ENCODE assay signal across 9 cellular contexts in genomic region chr17:21427727-21428126, GRCh38. TPM values are rescaled to one million over a fixed set of nuclear protein-coding genes. Genes with fewer than 3 reads are reported as not detected.
"Had no signal": no experiment of that assay in that cellular context is flagged by ENCODE, and none has a peak within 500 bp of the region (broad histone marks: within the 10 kb centered on the region; RNA-seq: fewer than 3 reads in every experiment).

No MANE protein-coding gene starts in this region.

RNA-seq across cellular contexts. Expression of gene KCNJ12, which starts 51.6 kb away (rescaled TPM):
- total RNA-seq: activated CD4-positive, alpha-beta memory T cell treated with anti-CD3 and anti-CD28 coated beads, Interleukin-2, amount 10 ng/mL, durations not matched to agents 7 days and 5 days; activated CD4-positive, alpha-beta T cell treated with anti-CD3 and anti-CD28 coated beads for 36 hours; activated CD4-positive, alpha-beta T cell treated with anti-CD3 and anti-CD28 coated beads, Interleukin-2, amount 10 ng/mL, durations not matched to agents 7 days and 5 days; activated CD8-positive, alpha-beta memory T cell treated with anti-CD3 and anti-CD28 coated beads, Interleukin-2, amount 10 ng/mL, durations not matched to agents 7 days and 5 days; activated CD8-positive, alpha-beta T cell treated with anti-CD3 and anti-CD28 coated beads, Interleukin-2, amount 10 ng/mL, durations not matched to agents 7 days and 5 days; activated naive CD8-positive, alpha-beta T cell treated with anti-CD3 and anti-CD28 coated beads, Interleukin-2, amount 10 ng/mL, durations not matched to agents 7 days and 5 days; activated T-helper 2 cell treated with anti-CD3 and anti-CD28 coated beads, Interferon-gamma antibody, Interleukin-2, Interleukin-4, amounts not matched to agents 10 μg/mL and 5 μg/mL and 100 μg/mL, durations not matched to agents 14 hours and 24 hours and 36 hours; T-helper 1 cell treated with Interleukin-12 subunit alpha and Interleukin-12 subunit beta and Interleukin-4 antibody, amounts not matched to agents 30 ng/mL and 1 ng/mL, for 36 hours; T-helper 2 cell treated with Interferon-gamma antibody and Interleukin-4, amounts not matched to agents 100 ng/mL and 5 ng/mL, for 36 hours had no signal
